Comparison of ENCODE assay signal across 12 cellular contexts in genomic region chr12:124410354-124411175, GRCh38.
A peak's percentile ranks its signal among the peaks of the same experiment; 100 is the strongest.
DNase-seq lines count a peak whose midpoint lies in the region; ATAC-seq, FAIRE-seq and TF ChIP-seq lines count a peak whose summit lies in the region.
"Had no signal": no experiment of that assay in that cellular context is flagged by ENCODE, and none has a peak within 500 bp of the region (broad histone marks: within the 10 kb centered on the region; RNA-seq: fewer than 3 reads in every experiment).

No MANE protein-coding gene starts in this region.

- no peak overlapping the region for H3K4me3 Mint-ChIP-seq in activated naive CD8-positive, alpha-beta T cell treated with anti-CD3 and anti-CD28 coated beads, Interleukin-2, amount 10 ng/mL, durations not matched to agents 7 days and 5 days
- H3K4me3 Mint-ChIP-seq in activated naive CD8-positive, alpha-beta T cell treated with anti-CD3 and anti-CD28 coated beads for 36 hours: no peak overlapping the region

- no peak for TF ChIP-seq POLR2A in breast epithelium (IDR thresholded peaks at IDR 0.05)

- no peaks in the 10 kb centered on the region for H3K9me3 Mint-ChIP-seq in activated naive CD8-positive, alpha-beta T cell treated with anti-CD3 and anti-CD28 coated beads, Interleukin-2, amount 10 ng/mL, durations not matched to agents 7 days and 5 days
- no peaks in the 10 kb centered on the region for H3K9me3 Mint-ChIP-seq in activated naive CD8-positive, alpha-beta T cell treated with anti-CD3 and anti-CD28 coated beads for 36 hours

- peak overlapping the region; percentile 55 to 84 for H3K27ac ChIP-seq in breast epithelium
- peak overlapping the region; percentile 30 to 56 for H3K27ac ChIP-seq in mucosa of rectum (ENCODE audit: low read depth in 2 of 2, low read length in 2 of 2)
- H3K27ac ChIP-seq: C4-2B, KMS-11 had no signal

- peaks cover 8% of the 10 kb centered on the region in 2 donors for H3K4me1 ChIP-seq in breast epithelium
- H3K4me1 ChIP-seq in mucosa of rectum (ENCODE audit: control insufficient read depth in 2 of 2, insufficient read depth in 2 of 2, low read length in 2 of 2): peaks cover 10 to 14% of the 10 kb centered on the region in 2 donors

- intact Hi-C loops in breast epithelium (cut with DNase I; ENCODE audit: low total_unique reads): no loop called here

- no peak overlapping the region for H3K9ac ChIP-seq in mucosa of rectum (ENCODE audit: low read depth in 1 of 2, low read length in 2 of 2)
- H3K9ac ChIP-seq: KMS-11 had no signal

- POLR2A ChIA-PET in activated naive CD8-positive, alpha-beta T cell treated with anti-CD3 and anti-CD28 coated beads, Interleukin-2, amount 10 ng/mL, durations not matched to agents 7 days and 5 days (lab: Charles Lee): interaction anchor here (1.3 kb wide), 1 partner anchor 21 kb away, joined by 4 read pairs; no protein-coding TSS in a partner anchor

- H3K36me3 ChIP-seq in breast epithelium: no peaks in the 10 kb centered on the region
- H3K36me3 ChIP-seq in mucosa of rectum (ENCODE audit: control insufficient read depth in 2 of 2, insufficient read depth in 2 of 2, low read length in 2 of 2): peaks cover 19 to 21% of the 10 kb centered on the region in 2 donors

- H3K4me3 ChIP-seq in breast epithelium (no peak overlapping the region), mucosa of rectum (ENCODE audit: low read length in 2 of 2) (no peak overlapping the region)
- H3K4me3 ChIP-seq: lung had no signal

- FAIRE-seq in urothelium cell line (lab: Jason Lieb, UNC): peak; percentile 94
- FAIRE-seq: endometrium had no signal

- peak overlapping the region; percentile 60 for H3K27ac Mint-ChIP-seq in activated naive CD8-positive, alpha-beta T cell treated with anti-CD3 and anti-CD28 coated beads, Interleukin-2, amount 10 ng/mL, durations not matched to agents 7 days and 5 days
- no peak overlapping the region for H3K27ac Mint-ChIP-seq in activated naive CD8-positive, alpha-beta T cell treated with anti-CD3 and anti-CD28 coated beads for 36 hours

- H3K9me3 ChIP-seq in breast epithelium (no peaks in the 10 kb centered on the region), mucosa of rectum (ENCODE audit: control insufficient read depth in 2 of 2, low read length in 2 of 2) (no peaks in the 10 kb centered on the region)

- ATAC-seq in activated naive CD8-positive, alpha-beta T cell treated with anti-CD3 and anti-CD28 coated beads, Interleukin-2, amount 10 ng/mL, durations not matched to agents 7 days and 5 days (ENCODE audit: low read depth): no peak

- no peaks in the 10 kb centered on the region for H3K27me3 Mint-ChIP-seq in activated naive CD8-positive, alpha-beta T cell treated with anti-CD3 and anti-CD28 coated beads, Interleukin-2, amount 10 ng/mL, durations not matched to agents 7 days and 5 days
- H3K27me3 Mint-ChIP-seq in activated naive CD8-positive, alpha-beta T cell treated with anti-CD3 and anti-CD28 coated beads for 36 hours: no peaks in the 10 kb centered on the region

- DNase-seq in activated naive CD8-positive, alpha-beta T cell treated with anti-CD3 and anti-CD28 coated beads, Interleukin-2, amount 10 ng/mL, durations not matched to agents 7 days and 5 days: no peak
- no peak for DNase-seq in activated naive CD8-positive, alpha-beta T cell treated with anti-CD3 and anti-CD28 coated beads for 36 hours
- DNase-seq in breast epithelium (ENCODE audit: low spot score in 2 of 2) (no peak), urothelium cell line (ENCODE audit: low spot score) (no peak), germinal center (ENCODE audit: low spot score) (no peak), ureter (ENCODE audit: low spot score) (no peak), RKO (ENCODE audit: low spot score) (no peak)

- no peaks in the 10 kb centered on the region for H3K27me3 ChIP-seq in breast epithelium
- no peaks in the 10 kb centered on the region for H3K27me3 ChIP-seq in mucosa of rectum (ENCODE audit: control insufficient read depth in 2 of 2, insufficient read depth in 2 of 2, low read length in 2 of 2)

- peaks cover 5% of the 10 kb centered on the region for H3K4me1 Mint-ChIP-seq in activated naive CD8-positive, alpha-beta T cell treated with anti-CD3 and anti-CD28 coated beads, Interleukin-2, amount 10 ng/mL, durations not matched to agents 7 days and 5 days
- H3K4me1 Mint-ChIP-seq in activated naive CD8-positive, alpha-beta T cell treated with anti-CD3 and anti-CD28 coated beads for 36 hours: no peaks in the 10 kb centered on the region

- no peaks in the 10 kb centered on the region for H3K36me3 Mint-ChIP-seq in activated naive CD8-positive, alpha-beta T cell treated with anti-CD3 and anti-CD28 coated beads, Interleukin-2, amount 10 ng/mL, durations not matched to agents 7 days and 5 days
- no peaks in the 10 kb centered on the region for H3K36me3 Mint-ChIP-seq in activated naive CD8-positive, alpha-beta T cell treated with anti-CD3 and anti-CD28 coated beads for 36 hours

- no peak for TF ChIP-seq CTCF in breast epithelium (IDR thresholded peaks at IDR 0.05)
